Comparison of ENCODE assay signal across 1 cellular context in the genomic region with DNA sequence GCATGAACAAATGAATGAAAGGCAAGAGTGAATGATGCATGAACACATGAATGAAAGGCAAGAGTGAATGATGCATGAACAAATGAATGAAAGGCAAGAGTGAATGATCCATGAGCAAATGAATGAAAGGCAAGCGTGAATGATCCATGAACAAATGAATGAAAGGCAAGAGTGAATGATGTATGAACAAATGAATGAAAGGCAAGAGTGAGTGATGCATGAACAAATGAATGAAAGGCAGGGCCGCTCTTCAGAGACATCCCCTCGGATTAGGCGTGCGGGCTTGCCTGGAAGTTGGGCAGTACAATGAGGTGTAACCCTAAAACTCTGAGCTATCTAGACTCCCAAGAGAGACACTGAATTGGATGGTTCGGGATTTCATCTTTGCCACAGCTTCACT.
TF ChIP-seq lines count a peak whose summit lies in the region.

No MANE protein-coding gene starts in this region.

TF ChIP-seq in GM12878, 131 proteins besides CTCF, POLR2A, EP300 and RAD21:
- TF ChIP-seq TCF7 (IDR thresholded peaks at IDR 0.05; ENCODE audit: borderline replicate concordance) (no peak), ZNF24 (IDR thresholded peaks at IDR 0.05) (peak; percentile 97), KLF5 (IDR thresholded peaks at IDR 0.05; ENCODE audit: partially characterized antibody) (no peak)
